ENCODE assay signal across 9 cellular contexts in genomic region chr5:73626814-73627313, GRCh38. TPM values are rescaled to one million over a fixed set of nuclear protein-coding genes. Genes with fewer than 3 reads are reported as not detected.
DNase-seq lines count a peak whose midpoint lies in the region; ATAC-seq and TF ChIP-seq lines count a peak whose summit lies in the region.
"Had no signal": no experiment of that assay in that cellular context is flagged by ENCODE, and none has a peak within 500 bp of the region (broad histone marks: within the 10 kb centered on the region; RNA-seq: fewer than 3 reads in every experiment).

No MANE protein-coding gene starts in this region.

- peak overlapping the region; percentile 84 for H2AFZ ChIP-seq in mammary epithelial cell (ENCODE audit: low read depth, low read length)

- H3K9me3 Mint-ChIP-seq in activated T-cell treated with anti-CD3 and anti-CD28 coated beads, Interleukin-2, amount 50 U/mL, for 4 hours = no peaks in the 10 kb centered on the region

- H4K20me1 ChIP-seq in mammary epithelial cell (ENCODE audit: insufficient read depth, low read length) = no peaks in the 10 kb centered on the region

- H3K27ac ChIP-seq in mammary epithelial cell (ENCODE audit: insufficient read depth, low read depth, low read length) (peak overlapping the region; percentile 82), lower lobe of right lung (peak overlapping the region; percentile 65), thyroid gland (peak overlapping the region in 2 of 3 donors; percentile 91)

- peaks cover 3% of the 10 kb centered on the region for H3K4me1 Mint-ChIP-seq in activated T-cell treated with anti-CD3 and anti-CD28 coated beads, Interleukin-2, amount 50 U/mL, for 4 hours (ENCODE audit: low read depth)

- no peaks in the 10 kb centered on the region for H3K36me3 Mint-ChIP-seq in activated T-cell treated with anti-CD3 and anti-CD28 coated beads, Interleukin-2, amount 50 U/mL, for 4 hours (ENCODE audit: insufficient read depth)

- TF ChIP-seq CTCF in mammary epithelial cell (conservative IDR thresholded peaks at IDR 0.05 in 1 of 2, IDR thresholded peaks at IDR 0.05 in 1 of 2; ENCODE audit: extremely low read depth in 1 of 2, insufficient read depth in 1 of 2, low read depth in 1 of 2, low read length in 2 of 2) (no peak), lower lobe of right lung (IDR thresholded peaks at IDR 0.05) (no peak), thyroid gland (IDR thresholded peaks at IDR 0.05) (no peak)

- H3K4me1 ChIP-seq in mammary epithelial cell (ENCODE audit: insufficient read depth, low read length) (peaks cover 42% of the 10 kb centered on the region), lower lobe of right lung (peaks cover 16% of the 10 kb centered on the region), thyroid gland (peaks cover 30 to 36% of the 10 kb centered on the region in 2 donors)

- peak overlapping the region; percentile 91 for H3K9ac ChIP-seq in mammary epithelial cell (ENCODE audit: insufficient read depth, low read length)

- H3K36me3 ChIP-seq in mammary epithelial cell (ENCODE audit: insufficient read depth, low read length) (no peaks in the 10 kb centered on the region), lower lobe of right lung (no peaks in the 10 kb centered on the region), thyroid gland (no peaks in the 10 kb centered on the region)

- intact Hi-C loops in mammary epithelial cell (cut with micrococcal nuclease) (loop anchor here (1.0 kb wide), 3 partner anchors 27 to 65 kb away; no protein-coding TSS in a partner anchor), lower lobe of right lung (cut with DNase I) (no loop called here), thyroid gland (cut with DNase I) (no loop called here)

- no peak for TF ChIP-seq POLR2A in thyroid gland (IDR thresholded peaks at IDR 0.05)

- CTCF ChIA-PET in mammary epithelial cell (lab: Charles Lee; ENCODE audit: low non-redundant PET) = no interaction called here

- H3K4me3 ChIP-seq in mammary epithelial cell (replicated peaks in 1 of 3; ENCODE audit: insufficient read depth in 1 of 3, low read depth in 2 of 3, low read length in 3 of 3) (peak overlapping the region; percentile 74 to 100 (median 94)), lower lobe of right lung (peak overlapping the region; percentile 76), thyroid gland (replicated peaks in 1 of 3) (peak overlapping the region; percentile 66 to 81 (median 72))

- in situ Hi-C loops in mammary epithelial cell (cut with MboI; ENCODE audit: low sequenced_read_pairs in 2 of 2) = no loop called here

- ATAC-seq in activated T-cell treated with anti-CD3 and anti-CD28 coated beads, Interleukin-2, amount 50 U/mL, for 4 hours = no peak
- no peak for ATAC-seq in lower lobe of right lung
- ATAC-seq in GM21528 (IDR thresholded peaks at IDR 0.05; ENCODE audit: low FRiP score, unreplicated experiment) = no peak

- peak overlapping the region; percentile 89 for H3K4me2 ChIP-seq in mammary epithelial cell (ENCODE audit: insufficient read depth, low read depth, low read length)

- no peaks in the 10 kb centered on the region for H3K27me3 ChIP-seq in mammary epithelial cell (ENCODE audit: insufficient read depth, low read length)
- peaks cover 3% of the 10 kb centered on the region for H3K27me3 ChIP-seq in lower lobe of right lung (ENCODE audit: low read depth)
- no peaks in the 10 kb centered on the region for H3K27me3 ChIP-seq in thyroid gland

- WGBS in mammary epithelial cell (ENCODE audit: low coverage, missing lambda C conversion rate) = 73% methylated on average over 13 of the region's 14 CpGs
- WGBS in thyroid gland, 2 donors = 69 to 83% methylated on average over 14 of the region's 14 CpGs

- H3K4me3 Mint-ChIP-seq in activated T-cell treated with anti-CD3 and anti-CD28 coated beads, Interleukin-2, amount 50 U/mL, for 4 hours = peak overlapping the region; percentile 33

- H3K27me3 Mint-ChIP-seq in activated T-cell treated with anti-CD3 and anti-CD28 coated beads, Interleukin-2, amount 50 U/mL, for 4 hours (ENCODE audit: low read depth) = peaks cover 43% of the 10 kb centered on the region

- no TSS peak for BruUV-seq in mammary epithelial cell (replicated peaks; lab: Mats Ljungman, UMichigan)

- peaks cover 59% of the 10 kb centered on the region for H3K79me2 ChIP-seq in mammary epithelial cell (ENCODE audit: insufficient read depth, low read length)

- DNase-seq in activated T-cell treated with anti-CD3 and anti-CD28 coated beads, Interleukin-2, amount 50 U/mL, for 4 hours = no peak
- no peak for DNase-seq in activated T-cell treated with anti-CD3 and anti-CD28 coated beads, Interleukin-2, amount 50 U/mL, for 1 hour
- DNase-seq in mammary epithelial cell (no peak), lower lobe of right lung (no peak), thyroid gland (no peak), SIG-M5 treated with dmso at 0.1 percent for 504 hours (lab: John Stamatoyannopoulos, UW; ENCODE audit: unreplicated experiment) (no peak)
- DNase-seq in activated CD8-positive, alpha-beta memory T cell treated with anti-CD3 and anti-CD28 coated beads, Interleukin-2, amount 50 U/mL, for 4 hours = no peak

- dilution Hi-C loops in mammary epithelial cell (cut with HindIII; ENCODE audit: low sequenced_read_pairs) = no loop called here

- H3K9me3 ChIP-seq in mammary epithelial cell (replicated peaks; ENCODE audit: insufficient read depth, low read length) (no peaks in the 10 kb centered on the region), lower lobe of right lung (no peaks in the 10 kb centered on the region), thyroid gland (no peaks in the 10 kb centered on the region)

RNA-seq across cellular contexts. Expression of gene ARHGEF28, which starts 0.9 kb away (rescaled TPM):
- total RNA-seq in activated T-cell treated with anti-CD3 and anti-CD28 coated beads, Interleukin-2, amount 50 U/mL, for 4 hours = under 1 TPM; 0.05 to 0.23 (median 0.14) TPM
- 10 to 100 TPM; 74.0 to 96.1 TPM for total RNA-seq in mammary epithelial cell
- polyA plus RNA-seq in mammary epithelial cell = 7.5 TPM
- 49.6 TPM for polyA minus RNA-seq in mammary epithelial cell
- 30.4 TPM for total RNA-seq in lower lobe of right lung
- total RNA-seq in thyroid gland = 10 to 100 TPM; 43.6 to 58.8 (median 55.3) TPM
- total RNA-seq: T-helper 1 cell treated with Interleukin-12 subunit alpha and Interleukin-12 subunit beta and Interleukin-4 antibody, amounts not matched to agents 30 ng/mL and 1 ng/mL, for 36 hours had no signal

Comparison
In these comparisons a context has a peak if more than half of its experiments do, and no peak if none do; other contexts are left out.
1. RNA of gene ARHGEF28, which starts 0.9 kb away (total RNA-seq): 74.0 to 96.1 TPM in mammary epithelial cell, 43.6 to 58.8 TPM in thyroid gland and 30.4 TPM in lower lobe of right lung (single experiment); 0.05 to 0.23 TPM in activated T-cell treated with anti-CD3 and anti-CD28 coated beads, Interleukin-2, amount 50 U/mL, for 4 hours; every median in the first group is over 10 times any median in the second.
2. Peak in every context shown above with its lines, with median percentiles within 50 percentile points of each other: H3K27ac ChIP-seq and H3K4me3 ChIP-seq.